In the genomic region with DNA sequence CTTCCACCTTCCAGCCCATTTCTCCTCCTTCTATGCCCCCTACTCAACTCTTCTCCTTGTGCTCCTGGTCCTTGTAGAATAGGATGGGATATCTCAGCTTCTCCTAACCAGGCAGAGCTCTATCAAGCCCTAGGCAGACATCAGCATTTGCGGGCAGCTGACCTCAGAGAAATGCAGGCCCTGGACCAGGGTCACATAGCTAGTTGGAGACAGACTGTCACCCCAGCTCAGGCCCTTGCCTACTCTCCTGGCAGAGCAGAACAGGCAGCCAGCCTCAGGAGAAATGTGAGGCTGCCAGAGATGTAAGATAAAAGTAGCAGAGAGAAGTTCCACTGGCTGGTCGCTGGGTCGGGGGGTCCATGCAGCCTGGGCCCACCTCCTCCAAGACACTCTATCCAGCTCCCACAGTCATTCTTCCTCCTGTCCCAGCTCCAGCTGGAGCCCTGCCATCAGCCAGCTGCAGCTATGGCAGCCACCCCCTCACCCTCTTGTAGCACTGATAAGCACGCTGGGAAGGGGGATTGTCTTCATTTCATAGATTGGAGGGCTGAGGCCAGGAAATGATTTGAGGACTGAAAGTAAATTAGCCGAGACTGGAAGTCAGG, we compare ENCODE assay signal across 1 cellular context.
A peak's percentile ranks its signal among the peaks of the same experiment; 100 is the strongest.
TF ChIP-seq lines count a peak whose summit lies in the region.

No MANE protein-coding gene starts in this region.

TF ChIP-seq in K562, 482 proteins besides CTCF, POLR2A, EP300 and RAD21 (continues in another document):
- TF ChIP-seq SMAD3 (CRISPR knock-in tag; conservative IDR thresholded peaks at IDR 0.05), result no peak
- TF ChIP-seq THRAP3 (IDR thresholded peaks at IDR 0.05; ENCODE audit: borderline replicate concordance), result no peak
- TF ChIP-seq FOXM1 (IDR thresholded peaks at IDR 0.05; ENCODE audit: low read depth), result no peak
- no peak for TF ChIP-seq FOXM1 (CRISPR knock-in tag; IDR thresholded peaks at IDR 0.05; ENCODE audit: low read depth)
- TF ChIP-seq ZBTB8A (IDR thresholded peaks at IDR 0.05; ENCODE audit: partially characterized antibody), result no peak
- TF ChIP-seq, protein P1, sequence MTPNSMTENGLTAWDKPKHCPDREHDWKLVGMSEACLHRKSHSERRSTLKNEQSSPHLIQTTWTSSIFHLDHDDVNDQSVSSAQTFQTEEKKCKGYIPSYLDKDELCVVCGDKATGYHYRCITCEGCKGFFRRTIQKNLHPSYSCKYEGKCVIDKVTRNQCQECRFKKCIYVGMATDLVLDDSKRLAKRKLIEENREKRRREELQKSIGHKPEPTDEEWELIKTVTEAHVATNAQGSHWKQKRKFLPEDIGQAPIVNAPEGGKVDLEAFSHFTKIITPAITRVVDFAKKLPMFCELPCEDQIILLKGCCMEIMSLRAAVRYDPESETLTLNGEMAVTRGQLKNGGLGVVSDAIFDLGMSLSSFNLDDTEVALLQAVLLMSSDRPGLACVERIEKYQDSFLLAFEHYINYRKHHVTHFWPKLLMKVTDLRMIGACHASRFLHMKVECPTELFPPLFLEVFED (CRISPR knock-in tag; conservative IDR thresholded peaks at IDR 0.05), result no peak
- no peak for TF ChIP-seq NELFE (IDR thresholded peaks at IDR 0.05; ENCODE audit: insufficient read depth, insufficient read length)
- no peak for TF ChIP-seq CTBP1 (IDR thresholded peaks at IDR 0.05; ENCODE audit: borderline replicate concordance)
- no peak for TF ChIP-seq ZNF3 (CRISPR knock-in tag; IDR thresholded peaks at IDR 0.05)
- TF ChIP-seq CBFA2T3 (IDR thresholded peaks at IDR 0.05), result peak; percentile 80
- no peak for TF ChIP-seq ZNF778 (CRISPR knock-in tag; IDR thresholded peaks at IDR 0.05)
- TF ChIP-seq DDX20 (tag; IDR thresholded peaks at IDR 0.05; ENCODE audit: low read depth), result no peak
- TF ChIP-seq KLF16 (IDR thresholded peaks at IDR 0.05), result peak; percentile 15; the same call in 1 of the 2 replicates
- no peak for TF ChIP-seq ZNF146 (CRISPR knock-in tag; IDR thresholded peaks at IDR 0.05; ENCODE audit: unreplicated experiment)
- TF ChIP-seq HDAC6 (IDR thresholded peaks at IDR 0.05; ENCODE audit: low read depth, low read length), result no peak
- TF ChIP-seq, protein P2, sequence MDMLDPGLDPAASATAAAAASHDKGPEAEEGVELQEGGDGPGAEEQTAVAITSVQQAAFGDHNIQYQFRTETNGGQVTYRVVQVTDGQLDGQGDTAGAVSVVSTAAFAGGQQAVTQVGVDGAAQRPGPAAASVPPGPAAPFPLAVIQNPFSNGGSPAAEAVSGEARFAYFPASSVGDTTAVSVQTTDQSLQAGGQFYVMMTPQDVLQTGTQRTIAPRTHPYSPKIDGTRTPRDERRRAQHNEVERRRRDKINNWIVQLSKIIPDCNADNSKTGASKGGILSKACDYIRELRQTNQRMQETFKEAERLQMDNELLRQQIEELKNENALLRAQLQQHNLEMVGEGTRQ (CRISPR knock-in tag; IDR thresholded peaks at IDR 0.05), result no peak
- TF ChIP-seq ZNF695 (CRISPR knock-in tag; IDR thresholded peaks at IDR 0.05), result no peak
- TF ChIP-seq, protein P3, sequence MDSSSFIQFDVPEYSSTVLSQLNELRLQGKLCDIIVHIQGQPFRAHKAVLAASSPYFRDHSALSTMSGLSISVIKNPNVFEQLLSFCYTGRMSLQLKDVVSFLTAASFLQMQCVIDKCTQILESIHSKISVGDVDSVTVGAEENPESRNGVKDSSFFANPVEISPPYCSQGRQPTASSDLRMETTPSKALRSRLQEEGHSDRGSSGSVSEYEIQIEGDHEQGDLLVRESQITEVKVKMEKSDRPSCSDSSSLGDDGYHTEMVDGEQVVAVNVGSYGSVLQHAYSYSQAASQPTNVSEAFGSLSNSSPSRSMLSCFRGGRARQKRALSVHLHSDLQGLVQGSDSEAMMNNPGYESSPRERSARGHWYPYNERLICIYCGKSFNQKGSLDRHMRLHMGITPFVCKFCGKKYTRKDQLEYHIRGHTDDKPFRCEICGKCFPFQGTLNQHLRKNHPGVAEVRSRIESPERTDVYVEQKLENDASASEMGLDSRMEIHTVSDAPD (CRISPR knock-in tag; IDR thresholded peaks at IDR 0.05), result no peak
- no peak for TF ChIP-seq SRSF3 (IDR thresholded peaks at IDR 0.05; ENCODE audit: insufficient read depth, low read length)
- peak; percentile 59 for TF ChIP-seq EGR1 (conservative IDR thresholded peaks at IDR 0.05)
- no peak for TF ChIP-seq KDM5B (IDR thresholded peaks at IDR 0.05; ENCODE audit: insufficient replicate concordance, low read depth, low read length)
- TF ChIP-seq PRMT5 (CRISPR knock-in tag; IDR thresholded peaks at IDR 0.05), result no peak
- no peak for TF ChIP-seq MAFF (IDR thresholded peaks at IDR 0.05; ENCODE audit: low read length)
- TF ChIP-seq KDM1A (IDR thresholded peaks at IDR 0.05), result peak; percentile 9 to 26; a peak in 1 of 4 replicates
- no peak for TF ChIP-seq L3MBTL2 (IDR thresholded peaks at IDR 0.05)
- TF ChIP-seq PCBP2 (IDR thresholded peaks at IDR 0.05; ENCODE audit: low read depth, low read length, poor library complexity, severe bottlenecking), result no peak
- TF ChIP-seq ZBED1 (IDR thresholded peaks at IDR 0.05), result no peak
- TF ChIP-seq SOX6 (IDR thresholded peaks at IDR 0.05), result no peak
- TF ChIP-seq, protein P4, sequence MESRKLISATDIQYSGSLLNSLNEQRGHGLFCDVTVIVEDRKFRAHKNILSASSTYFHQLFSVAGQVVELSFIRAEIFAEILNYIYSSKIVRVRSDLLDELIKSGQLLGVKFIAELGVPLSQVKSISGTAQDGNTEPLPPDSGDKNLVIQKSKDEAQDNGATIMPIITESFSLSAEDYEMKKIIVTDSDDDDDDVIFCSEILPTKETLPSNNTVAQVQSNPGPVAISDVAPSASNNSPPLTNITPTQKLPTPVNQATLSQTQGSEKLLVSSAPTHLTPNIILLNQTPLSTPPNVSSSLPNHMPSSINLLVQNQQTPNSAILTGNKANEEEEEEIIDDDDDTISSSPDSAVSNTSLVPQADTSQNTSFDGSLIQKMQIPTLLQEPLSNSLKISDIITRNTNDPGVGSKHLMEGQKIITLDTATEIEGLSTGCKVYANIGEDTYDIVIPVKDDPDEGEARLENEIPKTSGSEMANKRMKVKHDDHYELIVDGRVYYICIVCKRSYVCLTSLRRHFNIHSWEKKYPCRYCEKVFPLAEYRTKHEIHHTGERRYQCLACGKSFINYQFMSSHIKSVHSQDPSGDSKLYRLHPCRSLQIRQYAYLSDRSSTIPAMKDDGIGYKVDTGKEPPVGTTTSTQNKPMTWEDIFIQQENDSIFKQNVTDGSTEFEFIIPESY (CRISPR knock-in tag; IDR thresholded peaks at IDR 0.05), result no peak
- TF ChIP-seq ATF7 (IDR thresholded peaks at IDR 0.05), result no peak
- TF ChIP-seq TEAD4 (IDR thresholded peaks at IDR 0.05; ENCODE audit: low read length), result peak; percentile 56; the same call in 1 of the 2 replicates
- no peak for TF ChIP-seq TEAD4 (CRISPR knock-in tag; IDR thresholded peaks at IDR 0.05; ENCODE audit: borderline replicate concordance)
- TF ChIP-seq, protein P5, sequence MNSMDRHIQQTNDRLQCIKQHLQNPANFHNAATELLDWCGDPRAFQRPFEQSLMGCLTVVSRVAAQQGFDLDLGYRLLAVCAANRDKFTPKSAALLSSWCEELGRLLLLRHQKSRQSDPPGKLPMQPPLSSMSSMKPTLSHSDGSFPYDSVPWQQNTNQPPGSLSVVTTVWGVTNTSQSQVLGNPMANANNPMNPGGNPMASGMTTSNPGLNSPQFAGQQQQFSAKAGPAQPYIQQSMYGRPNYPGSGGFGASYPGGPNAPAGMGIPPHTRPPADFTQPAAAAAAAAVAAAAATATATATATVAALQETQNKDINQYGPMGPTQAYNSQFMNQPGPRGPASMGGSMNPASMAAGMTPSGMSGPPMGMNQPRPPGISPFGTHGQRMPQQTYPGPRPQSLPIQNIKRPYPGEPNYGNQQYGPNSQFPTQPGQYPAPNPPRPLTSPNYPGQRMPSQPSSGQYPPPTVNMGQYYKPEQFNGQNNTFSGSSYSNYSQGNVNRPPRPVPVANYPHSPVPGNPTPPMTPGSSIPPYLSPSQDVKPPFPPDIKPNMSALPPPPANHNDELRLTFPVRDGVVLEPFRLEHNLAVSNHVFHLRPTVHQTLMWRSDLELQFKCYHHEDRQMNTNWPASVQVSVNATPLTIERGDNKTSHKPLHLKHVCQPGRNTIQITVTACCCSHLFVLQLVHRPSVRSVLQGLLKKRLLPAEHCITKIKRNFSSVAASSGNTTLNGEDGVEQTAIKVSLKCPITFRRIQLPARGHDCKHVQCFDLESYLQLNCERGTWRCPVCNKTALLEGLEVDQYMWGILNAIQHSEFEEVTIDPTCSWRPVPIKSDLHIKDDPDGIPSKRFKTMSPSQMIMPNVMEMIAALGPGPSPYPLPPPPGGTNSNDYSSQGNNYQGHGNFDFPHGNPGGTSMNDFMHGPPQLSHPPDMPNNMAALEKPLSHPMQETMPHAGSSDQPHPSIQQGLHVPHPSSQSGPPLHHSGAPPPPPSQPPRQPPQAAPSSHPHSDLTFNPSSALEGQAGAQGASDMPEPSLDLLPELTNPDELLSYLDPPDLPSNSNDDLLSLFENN (IDR thresholded peaks at IDR 0.05; ENCODE audit: low read depth in 2 of 2, low read length in 2 of 2), result no peak
- TF ChIP-seq, protein P6, sequence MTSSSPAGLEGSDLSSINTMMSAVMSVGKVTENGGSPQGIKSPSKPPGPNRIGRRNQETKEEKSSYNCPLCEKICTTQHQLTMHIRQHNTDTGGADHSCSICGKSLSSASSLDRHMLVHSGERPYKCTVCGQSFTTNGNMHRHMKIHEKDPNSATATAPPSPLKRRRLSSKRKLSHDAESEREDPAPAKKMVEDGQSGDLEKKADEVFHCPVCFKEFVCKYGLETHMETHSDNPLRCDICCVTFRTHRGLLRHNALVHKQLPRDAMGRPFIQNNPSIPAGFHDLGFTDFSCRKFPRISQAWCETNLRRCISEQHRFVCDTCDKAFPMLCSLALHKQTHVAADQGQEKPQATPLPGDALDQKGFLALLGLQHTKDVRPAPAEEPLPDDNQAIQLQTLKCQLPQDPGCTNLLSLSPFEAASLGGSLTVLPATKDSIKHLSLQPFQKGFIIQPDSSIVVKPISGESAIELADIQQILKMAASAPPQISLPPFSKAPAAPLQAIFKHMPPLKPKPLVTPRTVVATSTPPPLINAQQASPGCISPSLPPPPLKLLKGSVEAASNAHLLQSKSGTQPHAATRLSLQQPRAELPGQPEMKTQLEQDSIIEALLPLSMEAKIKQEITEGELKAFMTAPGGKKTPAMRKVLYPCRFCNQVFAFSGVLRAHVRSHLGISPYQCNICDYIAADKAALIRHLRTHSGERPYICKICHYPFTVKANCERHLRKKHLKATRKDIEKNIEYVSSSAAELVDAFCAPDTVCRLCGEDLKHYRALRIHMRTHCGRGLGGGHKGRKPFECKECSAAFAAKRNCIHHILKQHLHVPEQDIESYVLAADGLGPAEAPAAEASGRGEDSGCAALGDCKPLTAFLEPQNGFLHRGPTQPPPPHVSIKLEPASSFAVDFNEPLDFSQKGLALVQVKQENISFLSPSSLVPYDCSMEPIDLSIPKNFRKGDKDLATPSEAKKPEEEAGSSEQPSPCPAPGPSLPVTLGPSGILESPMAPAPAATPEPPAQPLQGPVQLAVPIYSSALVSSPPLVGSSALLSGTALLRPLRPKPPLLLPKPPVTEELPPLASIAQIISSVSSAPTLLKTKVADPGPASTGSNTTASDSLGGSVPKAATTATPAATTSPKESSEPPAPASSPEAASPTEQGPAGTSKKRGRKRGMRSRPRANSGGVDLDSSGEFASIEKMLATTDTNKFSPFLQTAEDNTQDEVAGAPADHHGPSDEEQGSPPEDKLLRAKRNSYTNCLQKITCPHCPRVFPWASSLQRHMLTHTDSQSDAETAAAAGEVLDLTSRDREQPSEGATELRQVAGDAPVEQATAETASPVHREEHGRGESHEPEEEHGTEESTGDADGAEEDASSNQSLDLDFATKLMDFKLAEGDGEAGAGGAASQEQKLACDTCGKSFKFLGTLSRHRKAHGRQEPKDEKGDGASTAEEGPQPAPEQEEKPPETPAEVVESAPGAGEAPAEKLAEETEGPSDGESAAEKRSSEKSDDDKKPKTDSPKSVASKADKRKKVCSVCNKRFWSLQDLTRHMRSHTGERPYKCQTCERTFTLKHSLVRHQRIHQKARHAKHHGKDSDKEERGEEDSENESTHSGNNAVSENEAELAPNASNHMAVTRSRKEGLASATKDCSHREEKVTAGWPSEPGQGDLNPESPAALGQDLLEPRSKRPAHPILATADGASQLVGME (CRISPR knock-in tag; IDR thresholded peaks at IDR 0.05), result no peak
- TF ChIP-seq ZNF79 (CRISPR knock-in tag; IDR thresholded peaks at IDR 0.05; ENCODE audit: low read depth), result no peak
- TF ChIP-seq TGIF2 (CRISPR knock-in tag; IDR thresholded peaks at IDR 0.05), result no peak
- TF ChIP-seq ZNF57 (CRISPR knock-in tag; IDR thresholded peaks at IDR 0.05), result no peak
- no peak for TF ChIP-seq SRF (CRISPR knock-in tag; IDR thresholded peaks at IDR 0.05)
- TF ChIP-seq CBFA2T2 (conservative IDR thresholded peaks at IDR 0.05), result peak; percentile 70
- TF ChIP-seq PTRF (tag; IDR thresholded peaks at IDR 0.05), result no peak
- no peak for TF ChIP-seq GABPB1 (CRISPR knock-in tag; IDR thresholded peaks at IDR 0.05)
- no peak for TF ChIP-seq TBP (optimal IDR thresholded peaks at IDR 0.05; ENCODE audit: low read depth, low read length)
- TF ChIP-seq, protein P7, sequence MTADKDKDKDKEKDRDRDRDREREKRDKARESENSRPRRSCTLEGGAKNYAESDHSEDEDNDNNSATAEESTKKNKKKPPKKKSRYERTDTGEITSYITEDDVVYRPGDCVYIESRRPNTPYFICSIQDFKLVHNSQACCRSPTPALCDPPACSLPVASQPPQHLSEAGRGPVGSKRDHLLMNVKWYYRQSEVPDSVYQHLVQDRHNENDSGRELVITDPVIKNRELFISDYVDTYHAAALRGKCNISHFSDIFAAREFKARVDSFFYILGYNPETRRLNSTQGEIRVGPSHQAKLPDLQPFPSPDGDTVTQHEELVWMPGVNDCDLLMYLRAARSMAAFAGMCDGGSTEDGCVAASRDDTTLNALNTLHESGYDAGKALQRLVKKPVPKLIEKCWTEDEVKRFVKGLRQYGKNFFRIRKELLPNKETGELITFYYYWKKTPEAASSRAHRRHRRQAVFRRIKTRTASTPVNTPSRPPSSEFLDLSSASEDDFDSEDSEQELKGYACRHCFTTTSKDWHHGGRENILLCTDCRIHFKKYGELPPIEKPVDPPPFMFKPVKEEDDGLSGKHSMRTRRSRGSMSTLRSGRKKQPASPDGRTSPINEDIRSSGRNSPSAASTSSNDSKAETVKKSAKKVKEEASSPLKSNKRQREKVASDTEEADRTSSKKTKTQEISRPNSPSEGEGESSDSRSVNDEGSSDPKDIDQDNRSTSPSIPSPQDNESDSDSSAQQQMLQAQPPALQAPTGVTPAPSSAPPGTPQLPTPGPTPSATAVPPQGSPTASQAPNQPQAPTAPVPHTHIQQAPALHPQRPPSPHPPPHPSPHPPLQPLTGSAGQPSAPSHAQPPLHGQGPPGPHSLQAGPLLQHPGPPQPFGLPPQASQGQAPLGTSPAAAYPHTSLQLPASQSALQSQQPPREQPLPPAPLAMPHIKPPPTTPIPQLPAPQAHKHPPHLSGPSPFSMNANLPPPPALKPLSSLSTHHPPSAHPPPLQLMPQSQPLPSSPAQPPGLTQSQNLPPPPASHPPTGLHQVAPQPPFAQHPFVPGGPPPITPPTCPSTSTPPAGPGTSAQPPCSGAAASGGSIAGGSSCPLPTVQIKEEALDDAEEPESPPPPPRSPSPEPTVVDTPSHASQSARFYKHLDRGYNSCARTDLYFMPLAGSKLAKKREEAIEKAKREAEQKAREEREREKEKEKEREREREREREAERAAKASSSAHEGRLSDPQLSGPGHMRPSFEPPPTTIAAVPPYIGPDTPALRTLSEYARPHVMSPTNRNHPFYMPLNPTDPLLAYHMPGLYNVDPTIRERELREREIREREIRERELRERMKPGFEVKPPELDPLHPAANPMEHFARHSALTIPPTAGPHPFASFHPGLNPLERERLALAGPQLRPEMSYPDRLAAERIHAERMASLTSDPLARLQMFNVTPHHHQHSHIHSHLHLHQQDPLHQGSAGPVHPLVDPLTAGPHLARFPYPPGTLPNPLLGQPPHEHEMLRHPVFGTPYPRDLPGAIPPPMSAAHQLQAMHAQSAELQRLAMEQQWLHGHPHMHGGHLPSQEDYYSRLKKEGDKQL (CRISPR knock-in tag; IDR thresholded peaks at IDR 0.05; ENCODE audit: borderline replicate concordance), result no peak
- TF ChIP-seq NFIC (IDR thresholded peaks at IDR 0.05), result peak; percentile 58
- TF ChIP-seq GATA2 (CRISPR knock-in tag; IDR thresholded peaks at IDR 0.05), result 0 out of 2 replicates have a peak, but pooled peaks have one; percentile 10
